19 cellular contexts compared by ENCODE assay signal in the genomic region with DNA sequence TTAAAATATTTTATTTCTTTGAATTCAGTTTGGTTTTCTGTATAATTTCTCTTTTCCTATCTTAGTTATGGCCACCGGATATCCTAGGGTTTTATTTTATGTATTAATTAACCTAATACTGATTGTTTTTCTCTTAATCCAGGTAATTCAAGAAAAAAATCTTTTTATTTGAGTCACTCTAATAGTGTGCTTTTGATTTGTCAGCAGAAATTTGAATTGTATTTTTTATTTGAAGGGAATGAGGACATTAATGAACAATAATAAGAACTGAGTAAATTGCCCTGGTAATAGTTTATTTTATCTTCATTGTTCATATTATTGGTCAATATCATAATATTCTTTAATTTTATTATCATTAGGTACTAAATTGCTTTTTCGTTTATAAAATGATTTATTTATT.
DNase-seq lines count a peak whose midpoint lies in the region; ATAC-seq, FAIRE-seq and TF ChIP-seq lines count a peak whose summit lies in the region.
"Had no signal": no experiment of that assay in that cellular context is flagged by ENCODE, and none has a peak within 500 bp of the region (broad histone marks: within the 10 kb centered on the region; RNA-seq: fewer than 3 reads in every experiment).

No MANE protein-coding gene starts in this region.

- TF ChIP-seq RAD21 in HepG2 (CRISPR knock-in tag; IDR thresholded peaks at IDR 0.05), result no peak

- H3K27me3 ChIP-seq in HepG2 (ENCODE audit: control insufficient read depth in 1 of 2, insufficient read depth in 2 of 2, low read length in 2 of 2), result no peaks in the 10 kb centered on the region
- H3K27me3 ChIP-seq in right lobe of liver, result no peaks in the 10 kb centered on the region
- H3K27me3 ChIP-seq: BE2C had no signal

- intact Hi-C loops in HepG2 (cut with micrococcal nuclease; ENCODE audit: unreplicated experiment) (no loop called here), right lobe of liver (cut with DNase I) (no loop called here)

- TF ChIP-seq EP300 in HepG2 (IDR thresholded peaks at IDR 0.05; ENCODE audit: low read depth in 2 of 2, low read length in 2 of 2), result no peak
- no peak for TF ChIP-seq EP300 in HepG2 (CRISPR knock-in tag; IDR thresholded peaks at IDR 0.05; ENCODE audit: borderline replicate concordance)

- POLR2A ChIA-PET in HepG2 (lab: Yijun Ruan, JAX), result no interaction called here

- H3K79me2 ChIP-seq in HepG2 (ENCODE audit: insufficient read depth, low read length), result no peaks in the 10 kb centered on the region

- 92% methylated on average over 2 of the region's 2 CpGs for WGBS in HepG2 (ENCODE audit: low lambda C conversion rate)
- 92% methylated on average over 2 of the region's 2 CpGs for WGBS in right lobe of liver (ENCODE audit: insufficient coverage, low coverage, low lambda C conversion rate, missing lambda C conversion rate)

- H4K20me1 ChIP-seq in HepG2 (ENCODE audit: insufficient read depth, low read length), result no peaks in the 10 kb centered on the region

- H3K9me3 ChIP-seq in HepG2 (ENCODE audit: low read length) (no peaks in the 10 kb centered on the region), right lobe of liver (no peaks in the 10 kb centered on the region)
- H3K9me3 ChIP-seq: BE2C had no signal

- in situ Hi-C loops in HepG2 (cut with HindIII; ENCODE audit: extremely low pct_ligation_motif_present, low pct_unique_long_range_greater_than_20kb), result no loop called here

- TF ChIP-seq CTCF in HepG2 (CRISPR knock-in tag; IDR thresholded peaks at IDR 0.05) (no peak), right lobe of liver (IDR thresholded peaks at IDR 0.05) (no peak)

- no peak overlapping the region for H3K4me2 ChIP-seq in HepG2 (ENCODE audit: low read depth, low read length)
- H3K4me2 ChIP-seq: GM23338 had no signal

- no peak overlapping the region for H2AFZ ChIP-seq in HepG2 (ENCODE audit: low read length)
- H2AFZ ChIP-seq: GM23338 had no signal

- H3K4me3 ChIP-seq in HepG2 (replicated peaks in 1 of 3; ENCODE audit: insufficient read depth in 1 of 3, low read depth in 2 of 3, low read length in 3 of 3), result no peak overlapping the region
- no peak overlapping the region for H3K4me3 ChIP-seq in right lobe of liver
- H3K4me3 ChIP-seq: GM23338 had no signal

- TF ChIP-seq POLR2A in HepG2 (IDR thresholded peaks at IDR 0.05; ENCODE audit: insufficient read depth in 1 of 2, low read depth in 2 of 2, low read length in 2 of 2) (no peak), right lobe of liver (IDR thresholded peaks at IDR 0.05) (no peak)

- CTCF ChIA-PET in HepG2 (lab: Yijun Ruan, JAX; ENCODE audit: low intra/inter-chr PET ratio, low total read pairs), result no interaction called here

- H3K9ac ChIP-seq in HepG2 (ENCODE audit: insufficient read depth, low read depth, low read length), result no peak overlapping the region

- FAIRE-seq in HepG2 (lab: Jason Lieb, UNC) (no peak), TTC549 (lab: Jason Lieb, UNC) (peak; percentile 28), endometrium (lab: Jason Lieb, UNC) (peak; percentile 35)
- FAIRE-seq: GM12891, GM18507, HTR-8/SVneo had no signal

- no peaks in the 10 kb centered on the region for H3K4me1 ChIP-seq in HepG2 (ENCODE audit: insufficient read depth, low read length)
- no peaks in the 10 kb centered on the region for H3K4me1 ChIP-seq in right lobe of liver
- H3K4me1 ChIP-seq: BE2C had no signal

- H3K36me3 ChIP-seq in HepG2 (replicated peaks in 1 of 2; ENCODE audit: control insufficient read depth in 1 of 2, insufficient read depth in 2 of 2, low read length in 2 of 2) (no peaks in the 10 kb centered on the region), right lobe of liver (no peaks in the 10 kb centered on the region)
- H3K36me3 ChIP-seq: BE2C had no signal

- H3K27ac ChIP-seq in HepG2 (ENCODE audit: extremely low read length, insufficient read depth, low read length), result no peak overlapping the region
- no peak overlapping the region for H3K27ac ChIP-seq in right lobe of liver
- H3K27ac ChIP-seq: 22Rv1 had no signal

- ATAC-seq in HepG2 (no peak), right lobe of liver (no peak), GM21360 (IDR thresholded peaks at IDR 0.05; ENCODE audit: unreplicated experiment) (no peak)
- ATAC-seq: GM23338 had no signal

- no peak for DNase-seq in HepG2 (ENCODE audit: low spot score)
- no peak for DNase-seq in right lobe of liver
- no peak for DNase-seq in HuH-7 (ENCODE audit: low spot score)
- no peak for DNase-seq in effector CD4-positive, alpha-beta T cell
- DNase-seq: BE2C; C1 segment of cervical spinal cord; CD4-positive, CD25-positive, alpha-beta regulatory T cell; CD8-positive, alpha-beta memory T cell; COR-L47; DMS 273 treated with DMSO at 0.1 percent for 48 hours; DND-41 had no signal

- no TSS peak for BruUV-seq in HepG2 (replicated peaks; lab: Mats Ljungman, UMichigan)

TF ChIP-seq in HepG2, 621 proteins besides CTCF, POLR2A, EP300 and RAD21:
- TF ChIP-seq KDM2A (CRISPR knock-in tag; IDR thresholded peaks at IDR 0.05; ENCODE audit: borderline replicate concordance, low read depth) (no peak), MAFK (conservative IDR thresholded peaks at IDR 0.05 in 1 of 2, IDR thresholded peaks at IDR 0.05 in 1 of 2; ENCODE audit: low read length in 2 of 2) (peak; percentile 43 to 73; a peak in 2 of 4 replicates)
